8 cellular contexts compared by ENCODE assay signal in genomic region chr20:59955131-59955796, GRCh38. TPM values are rescaled to one million over a fixed set of nuclear protein-coding genes. Genes with fewer than 3 reads are reported as not detected.
DNase-seq lines count a peak whose midpoint lies in the region; ATAC-seq and TF ChIP-seq lines count a peak whose summit lies in the region.

No MANE protein-coding gene starts in this region.

- peak in 1 of 3 donors; percentile 29 for DNase-seq in CD4-positive, CD25-positive, alpha-beta regulatory T cell
- DNase-seq in HL-60 (ENCODE audit: low read depth in 1 of 2, low spot score in 1 of 2) (peak in 1 of 2 experiments; percentile 56), SHP77 (lab: John Stamatoyannopoulos, UW) (peak; percentile 39 to 46), kidney tubule cell (ENCODE audit: low spot score) (peak; percentile 26), T-helper 17 cell (no peak), thyroid gland (no peak)

- ATAC-seq in CD4-positive, CD25-positive, alpha-beta regulatory T cell (ENCODE audit: low read depth in 2 of 2) = no peak
- no peak for ATAC-seq in T-helper 17 cell
- no peak for ATAC-seq in GM21381 (IDR thresholded peaks at IDR 0.05; ENCODE audit: unreplicated experiment)
- no peak for ATAC-seq in GM18498 (IDR thresholded peaks at IDR 0.05; ENCODE audit: unreplicated experiment)

- WGBS in thyroid gland, 2 donors = 82% methylated on average over 8 of the region's 8 CpGs

- H3K9me3 ChIP-seq in CD4-positive, CD25-positive, alpha-beta regulatory T cell (ENCODE audit: control insufficient read depth in 2 of 2, low read length in 2 of 2) = no peaks in the 10 kb centered on the region
- H3K9me3 ChIP-seq in T-helper 17 cell (ENCODE audit: control insufficient read depth, low read length, poor library complexity, severe bottlenecking) (no peaks in the 10 kb centered on the region), thyroid gland (no peaks in the 10 kb centered on the region)

- no peaks in the 10 kb centered on the region for H3K36me3 ChIP-seq in CD4-positive, CD25-positive, alpha-beta regulatory T cell (ENCODE audit: control insufficient read depth, insufficient read depth, low read length)
- no peaks in the 10 kb centered on the region for H3K36me3 ChIP-seq in thyroid gland

- H3K4me1 ChIP-seq in CD4-positive, CD25-positive, alpha-beta regulatory T cell (ENCODE audit: control insufficient read depth, insufficient read depth, low read length, poor library complexity, severe bottlenecking) = no peaks in the 10 kb centered on the region
- no peaks in the 10 kb centered on the region for H3K4me1 ChIP-seq in thyroid gland

- H3K27me3 ChIP-seq in CD4-positive, CD25-positive, alpha-beta regulatory T cell (ENCODE audit: control insufficient read depth, insufficient read depth, low read length) = no peaks in the 10 kb centered on the region
- H3K27me3 ChIP-seq in HL-60 (ENCODE audit: insufficient read depth, poor library complexity, severe bottlenecking) (no peaks in the 10 kb centered on the region), thyroid gland (no peaks in the 10 kb centered on the region)

- no peak for TF ChIP-seq POLR2A in thyroid gland (IDR thresholded peaks at IDR 0.05)

- H3K4me1 Mint-ChIP-seq in CD4-positive, CD25-positive, alpha-beta regulatory T cell = peaks cover 0 to 2% (median 0%) of the 10 kb centered on the region in 4 donors
- H3K4me1 Mint-ChIP-seq in T-helper 17 cell = no peaks in the 10 kb centered on the region

- no peaks in the 10 kb centered on the region for H3K9me3 Mint-ChIP-seq in CD4-positive, CD25-positive, alpha-beta regulatory T cell

- no peaks in the 10 kb centered on the region for H3K27me3 Mint-ChIP-seq in CD4-positive, CD25-positive, alpha-beta regulatory T cell
- H3K27me3 Mint-ChIP-seq in T-helper 17 cell = no peaks in the 10 kb centered on the region

- H3K27ac ChIP-seq in CD4-positive, CD25-positive, alpha-beta regulatory T cell (ENCODE audit: insufficient read depth, low read length, poor library complexity, severe bottlenecking) = no peak overlapping the region
- H3K27ac ChIP-seq in HL-60 (replicated peaks) (no peak overlapping the region), thyroid gland (no peak overlapping the region)

- no peak overlapping the region for H3K4me3 ChIP-seq in CD4-positive, CD25-positive, alpha-beta regulatory T cell (ENCODE audit: low read depth, low read length)
- no peak overlapping the region for H3K4me3 ChIP-seq in HL-60 (replicated peaks; ENCODE audit: insufficient read depth, low read length)
- H3K4me3 ChIP-seq in thyroid gland (replicated peaks in 1 of 3) = no peak overlapping the region

- H3K4me3 Mint-ChIP-seq in CD4-positive, CD25-positive, alpha-beta regulatory T cell = no peak overlapping the region
- no peak overlapping the region for H3K4me3 Mint-ChIP-seq in T-helper 17 cell

- intact Hi-C loops in thyroid gland (cut with DNase I) = no loop called here

- TF ChIP-seq CTCF in HL-60 (IDR thresholded peaks at IDR 0.05; ENCODE audit: insufficient read depth, low read length) (peak; percentile 35), thyroid gland (IDR thresholded peaks at IDR 0.05) (peak in 2 of 6 experiments; percentile 11 to 22)

- H3K27ac Mint-ChIP-seq in CD4-positive, CD25-positive, alpha-beta regulatory T cell = peak overlapping the region in 2 of 3 donors; percentile 41 to 46
- no peak overlapping the region for H3K27ac Mint-ChIP-seq in T-helper 17 cell

- H3K36me3 Mint-ChIP-seq in CD4-positive, CD25-positive, alpha-beta regulatory T cell = peaks cover 10% of the 10 kb centered on the region
- no peaks in the 10 kb centered on the region for H3K36me3 Mint-ChIP-seq in T-helper 17 cell (ENCODE audit: low read depth)

RNA-seq across cellular contexts. Expression of gene CDH26, which starts 3.0 kb away (rescaled TPM):
- 1.0 TPM for total RNA-seq in CD4-positive, CD25-positive, alpha-beta regulatory T cell
- under 1 TPM in 2 of 4 donors, not detected in 2; 0.24 to 0.31 TPM for polyA plus RNA-seq in CD4-positive, CD25-positive, alpha-beta regulatory T cell
- total RNA-seq in T-helper 17 cell (1 to 10 TPM in 1 of 2 donors, under 1 TPM in 1; 0.37 to 1.9 TPM), thyroid gland (1 to 10 TPM in 3 of 4 donors, under 1 TPM in 1; 0.56 to 2.5 (median 1.5) TPM)

RNA-seq across cellular contexts. Expression of gene FAM217B, which starts 15.1 kb away (rescaled TPM):
- total RNA-seq in CD4-positive, CD25-positive, alpha-beta regulatory T cell = 15.8 TPM
- 10 to 100 TPM; 23.3 to 30.1 (median 25.9) TPM for polyA plus RNA-seq in CD4-positive, CD25-positive, alpha-beta regulatory T cell
- total RNA-seq in T-helper 17 cell (10 to 100 TPM; 16.8 to 21.4 TPM), thyroid gland (10 to 100 TPM in 3 of 4 donors, 1 to 10 TPM in 1; 9.4 to 15.9 (median 12.9) TPM)

RNA-seq across cellular contexts. Expression of gene PPP1R3D, which starts 15.2 kb away (rescaled TPM):
- 5.3 TPM for total RNA-seq in CD4-positive, CD25-positive, alpha-beta regulatory T cell
- 1 to 10 TPM; 1.9 to 3.0 (median 2.1) TPM for polyA plus RNA-seq in CD4-positive, CD25-positive, alpha-beta regulatory T cell
- total RNA-seq in T-helper 17 cell (1 to 10 TPM; 3.9 to 4.4 TPM), thyroid gland (10 to 100 TPM in 1 of 4 donors, 1 to 10 TPM in 3; 7.1 to 10.4 (median 7.6) TPM)

RNA-seq across cellular contexts. Expression of gene SYCP2, which starts 21.8 kb away (rescaled TPM):
- 9.1 TPM for total RNA-seq in CD4-positive, CD25-positive, alpha-beta regulatory T cell
- polyA plus RNA-seq in CD4-positive, CD25-positive, alpha-beta regulatory T cell = 1 to 10 TPM in 3 of 4 donors, under 1 TPM in 1; 0.32 to 1.7 (median 1.1) TPM
- 1 to 10 TPM; 5.3 to 6.0 TPM for total RNA-seq in T-helper 17 cell
- total RNA-seq in thyroid gland = 1 to 10 TPM; 1.9 to 8.5 (median 5.9) TPM

Comparison
In these comparisons a context has a peak if more than half of its experiments do, and no peak if none do; other contexts are left out.
1. DNase-seq: peak in SHP77 (2 of 2) and kidney tubule cell (single experiment); none in T-helper 17 cell (0 of 3) and thyroid gland (0 of 2).